8 cellular contexts compared by ENCODE assay signal in genomic region chr4:98663226-98664006, GRCh38. TPM values are rescaled to one million over a fixed set of nuclear protein-coding genes. Genes with fewer than 3 reads are reported as not detected.
A peak's percentile ranks its signal among the peaks of the same experiment; 100 is the strongest.
DNase-seq lines count a peak whose midpoint lies in the region; ATAC-seq and TF ChIP-seq lines count a peak whose summit lies in the region.

No MANE protein-coding gene starts in this region.

- no peak overlapping the region for H3K27ac ChIP-seq in coronary artery

- peaks cover 44% of the 10 kb centered on the region for H3K4me1 Mint-ChIP-seq in activated T-helper 17 cell treated with anti-CD3 and anti-CD28 coated beads, Interleukin-2, amount 50 U/mL, for 72 hours

- H3K9me3 Mint-ChIP-seq in activated T-helper 17 cell treated with anti-CD3 and anti-CD28 coated beads, Interleukin-2, amount 50 U/mL, for 72 hours = no peaks in the 10 kb centered on the region

- H3K4me3 ChIP-seq in GM12865 (ENCODE audit: low read depth, low read length) (no peak overlapping the region), coronary artery (no peak overlapping the region)

- peaks cover 5% of the 10 kb centered on the region for H3K36me3 Mint-ChIP-seq in activated T-helper 17 cell treated with anti-CD3 and anti-CD28 coated beads, Interleukin-2, amount 50 U/mL, for 72 hours (ENCODE audit: low read depth)

- peak overlapping the region; percentile 99 for H3K27ac Mint-ChIP-seq in activated T-helper 17 cell treated with anti-CD3 and anti-CD28 coated beads, Interleukin-2, amount 50 U/mL, for 72 hours

- peak; percentile 86 for DNase-seq in GM12865 (ENCODE audit: low read depth)
- DNase-seq in MV-4-11 (lab: John Stamatoyannopoulos, UW) = peak; percentile 32
- peak; percentile 79 for DNase-seq in stimulated activated CD4-positive, alpha-beta T cell treated with anti-CD3 and anti-CD28 coated beads, Interleukin-15, amount 100 ng/mL, for 24 hours
- no peak for DNase-seq in coronary artery (ENCODE audit: low spot score)
- no peak for DNase-seq in H4 (ENCODE audit: low spot score)
- DNase-seq in dermis blood vessel endothelial cell = no peak

- peak overlapping the region; percentile 91 for H3K4me3 Mint-ChIP-seq in activated T-helper 17 cell treated with anti-CD3 and anti-CD28 coated beads, Interleukin-2, amount 50 U/mL, for 72 hours

- TF ChIP-seq CTCF in GM12865 (IDR thresholded peaks at IDR 0.05; ENCODE audit: insufficient read depth, low read depth, low read length, missing control alignments) (no peak), coronary artery (IDR thresholded peaks at IDR 0.05) (no peak)

- H3K27me3 Mint-ChIP-seq in activated T-helper 17 cell treated with anti-CD3 and anti-CD28 coated beads, Interleukin-2, amount 50 U/mL, for 72 hours = no peaks in the 10 kb centered on the region

- ATAC-seq in GM21825 (IDR thresholded peaks at IDR 0.05; ENCODE audit: unreplicated experiment) = peak; percentile 75
- ATAC-seq in activated T-helper 17 cell treated with anti-CD3 and anti-CD28 coated beads, Interleukin-2, amount 50 U/mL, for 72 hours (replicated peaks) = peak; percentile 73

RNA-seq across cellular contexts. Expression of gene TSPAN5, which starts 5.0 kb away (rescaled TPM):
- 10 to 100 TPM; 17.8 to 19.0 TPM for total RNA-seq in activated T-helper 17 cell treated with anti-CD3 and anti-CD28 coated beads, Interleukin-2, amount 50 U/mL, for 72 hours
- 4.3 and 6.7 TPM in 2 replicates for total RNA-seq in H4 (2014; rRNA removed; shearing (Covaris generic))
- total RNA-seq in dermis blood vessel endothelial cell = 78.3 and 138 TPM in 2 replicates

Comparison
In these comparisons a context has a peak if more than half of its experiments do, and no peak if none do; other contexts are left out.
1. DNase-seq: peak in GM12865 (single experiment), MV-4-11 (single experiment) and stimulated activated CD4-positive, alpha-beta T cell treated with anti-CD3 and anti-CD28 coated beads, Interleukin-15, amount 100 ng/mL, for 24 hours (single experiment); none in coronary artery (single experiment), H4 (single experiment) and dermis blood vessel endothelial cell (single experiment).